Comparison of ENCODE assay signal across 24 cellular contexts in the genomic region with DNA sequence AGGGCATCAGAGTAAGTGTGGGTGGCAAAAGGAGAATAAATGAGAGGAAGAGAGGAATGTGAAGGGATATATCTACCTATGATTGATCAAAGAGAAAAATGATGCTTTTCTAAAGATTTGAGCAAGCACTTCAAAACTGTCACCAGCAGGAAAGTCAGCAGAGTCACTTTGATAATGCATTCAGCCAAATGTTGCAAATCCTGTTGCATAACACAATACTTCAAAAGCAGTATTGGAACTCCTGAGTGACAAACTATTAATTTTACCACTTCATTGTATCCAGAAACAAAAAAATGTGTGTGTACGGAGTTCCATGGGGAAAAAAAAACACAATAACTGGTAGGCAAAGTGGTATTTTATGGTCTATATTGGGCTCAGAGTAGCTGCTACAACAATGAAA.
"Had no signal": no experiment of that assay in that cellular context is flagged by ENCODE, and none has a peak within 500 bp of the region (broad histone marks: within the 10 kb centered on the region; RNA-seq: fewer than 3 reads in every experiment).

No MANE protein-coding gene starts in this region.

- H3K27ac Mint-ChIP-seq: naive thymus-derived CD4-positive, alpha-beta T cell; nephron; neural progenitor cell; progenitor cell of endocrine pancreas; stimulated activated naive CD8-positive, alpha-beta T cell treated with anti-CD3 and anti-CD28 coated beads, Interleukin-15, amount 100 ng/mL, for 72 hours had no signal

- ATAC-seq: esophagus mucosa; left lung; naive thymus-derived CD4-positive, alpha-beta T cell; right lobe of liver; stimulated activated naive CD8-positive, alpha-beta T cell treated with anti-CD3 and anti-CD28 coated beads, Interleukin-15, amount 100 ng/mL, for 72 hours; upper lobe of right lung had no signal

- H3K36me3 ChIP-seq: left lung, neural progenitor cell, right lobe of liver, suprapubic skin, transverse colon, upper lobe of right lung, uterus had no signal

- H3K4me1 ChIP-seq: left lung, neural progenitor cell, parathyroid adenoma, right lobe of liver, suprapubic skin, transverse colon, upper lobe of right lung, uterus had no signal

- H3K9me3 ChIP-seq: right lobe of liver, suprapubic skin, transverse colon, upper lobe of right lung, uterus had no signal

- H2AFZ ChIP-seq: neural progenitor cell, parathyroid adenoma had no signal

- H3K79me2 ChIP-seq: parathyroid adenoma had no signal

- H3K9ac ChIP-seq: neural progenitor cell, parathyroid adenoma had no signal

- H3K4me3 Mint-ChIP-seq: naive thymus-derived CD4-positive, alpha-beta T cell; nephron; neural progenitor cell; stimulated activated naive CD8-positive, alpha-beta T cell treated with anti-CD3 and anti-CD28 coated beads, Interleukin-15, amount 100 ng/mL, for 72 hours had no signal

- H3K36me3 Mint-ChIP-seq: neural progenitor cell had no signal

- H3K27me3 ChIP-seq: left lung, neural progenitor cell, right lobe of liver, suprapubic skin, transverse colon, upper lobe of right lung, uterus had no signal

- H3K4me1 Mint-ChIP-seq: nephron; neural progenitor cell; stimulated activated naive CD8-positive, alpha-beta T cell treated with anti-CD3 and anti-CD28 coated beads, Interleukin-15, amount 100 ng/mL, for 72 hours had no signal

- H3K4me3 ChIP-seq: left lung, neural progenitor cell, right lobe of liver, suprapubic skin, transverse colon, upper lobe of right lung, uterus had no signal

- H3K27me3 Mint-ChIP-seq: progenitor cell of endocrine pancreas had no signal

- DNase-seq: cortex of kidney; hypothalamus; kidney; left lung; mesenchymal stem cell; midbrain; naive thymus-derived CD4-positive, alpha-beta T cell; right lobe of liver; small intestine; stimulated activated CD4-positive, alpha-beta T cell treated with anti-CD3 and anti-CD28 coated beads, Interleukin-15, amount 100 ng/mL, for 24 hours; stimulated activated CD4-positive, alpha-beta T cell treated with anti-CD3 and anti-CD28 coated beads, Interleukin-2, amount 100 ng/mL, for 48 hours; stimulated activated CD8-positive, alpha-beta memory T cell treated with anti-CD3 and anti-CD28 coated beads, Interleukin-4, amount 100 ng/mL, for 48 hours; stimulated activated naive CD4-positive, alpha-beta T cell; stimulated activated naive CD8-positive, alpha-beta T cell treated with anti-CD3 and anti-CD28 coated beads, Interleukin-15, amount 100 ng/mL, for 72 hours; transverse colon; upper lobe of right lung; uterus had no signal

- H3K27ac ChIP-seq: left lung, neural progenitor cell, parathyroid adenoma, right lobe of liver, suprapubic skin, transverse colon, upper lobe of right lung, uterus had no signal

- H3K4me2 ChIP-seq: neural progenitor cell had no signal

- FAIRE-seq: frontal cortex, kidney, small intestine had no signal
